ENCODE assay signal across 21 cellular contexts in genomic region chr2:43397411-43397810, GRCh38.
"Had no signal": no experiment of that assay in that cellular context is flagged by ENCODE, and none has a peak within 500 bp of the region (broad histone marks: within the 10 kb centered on the region; RNA-seq: fewer than 3 reads in every experiment).

No MANE protein-coding gene starts in this region.

- H2AFZ ChIP-seq: neural progenitor cell had no signal

- DNase-seq: activated CD4-positive, alpha-beta T cell treated with anti-CD3 and anti-CD28 coated beads, Interleukin-2, amount 10 ng/mL, durations not matched to agents 7 days and 5 days; activated CD8-positive, alpha-beta memory T cell treated with anti-CD3 and anti-CD28 coated beads, Interleukin-2, amount 10 ng/mL, durations not matched to agents 7 days and 5 days; activated CD8-positive, alpha-beta T cell treated with anti-CD3 and anti-CD28 coated beads for 36 hours; activated gamma-delta T cell treated with Interleukin-2 at 50 U/mL for 16 hours; activated T-cell treated with anti-CD3 and anti-CD28 coated beads for 4 hours; aorta; effector CD4-positive, alpha-beta T cell; immature natural killer cell; kidney glomerular epithelial cell; mesendoderm; naive thymus-derived CD8-positive, alpha-beta T cell; posterior cingulate gyrus; stimulated activated CD4-positive, alpha-beta T cell treated with anti-CD3 and anti-CD28 coated beads, Interleukin-12 subunit alpha, Interleukin-12 subunit beta, amount 100 ng/mL, for 4 hours; stimulated activated CD4-positive, alpha-beta T cell treated with anti-CD3 and anti-CD28 coated beads, Interleukin-4, amount 100 ng/mL, for 4 hours; stimulated activated naive CD8-positive, alpha-beta T cell treated with anti-CD3 and anti-CD28 coated beads, Interleukin-15, Interleukin-2, amounts not matched to agents 100 U/mL and 50 U/mL, for 24 hours; SW 1271; T-helper 2 cell; uterus had no signal

- H3K36me3 ChIP-seq: neural progenitor cell, uterus had no signal

- H3K9me3 ChIP-seq: tibial nerve, uterus had no signal

- H3K27ac ChIP-seq: neural progenitor cell, tibial nerve had no signal

- H3K27me3 ChIP-seq: neural progenitor cell, tibial nerve, uterus had no signal

- H3K9ac ChIP-seq: neural progenitor cell had no signal

- H3K4me3 ChIP-seq: neural progenitor cell, tibial nerve, uterus had no signal

- H3K4me1 ChIP-seq: neural progenitor cell had no signal

- H3K4me2 ChIP-seq: neural progenitor cell had no signal

- ATAC-seq: activated CD8-positive, alpha-beta memory T cell treated with anti-CD3 and anti-CD28 coated beads, Interleukin-2, amount 10 ng/mL, durations not matched to agents 7 days and 5 days; activated CD8-positive, alpha-beta T cell treated with anti-CD3 and anti-CD28 coated beads for 36 hours; activated naive CD4-positive, alpha-beta T cell treated with anti-CD3 and anti-CD28 coated beads, Interleukin-2, amount 50 U/mL, for 72 hours; naive thymus-derived CD8-positive, alpha-beta T cell; stimulated activated naive CD8-positive, alpha-beta T cell treated with anti-CD3 and anti-CD28 coated beads, Interleukin-15, Interleukin-2, amounts not matched to agents 100 U/mL and 50 U/mL, for 24 hours had no signal
